Comparison of ENCODE assay signal across 8 cellular contexts in genomic region chr3:195271859-195272243, GRCh38. TPM values are rescaled to one million over a fixed set of nuclear protein-coding genes. Genes with fewer than 3 reads are reported as not detected.
DNase-seq lines count a peak whose midpoint lies in the region; ATAC-seq and TF ChIP-seq lines count a peak whose summit lies in the region.

No MANE protein-coding gene starts in this region.

- TF ChIP-seq CTCF in DND-41 (IDR thresholded peaks at IDR 0.05; ENCODE audit: borderline replicate concordance, extremely low read depth, low read length, poor library complexity, severe bottlenecking) = no peak
- TF ChIP-seq CTCF in OCI-LY7 (conservative IDR thresholded peaks at IDR 0.05; ENCODE audit: low read length) = 0 out of 2 replicates have a peak, but pooled peaks have one; percentile 9
- TF ChIP-seq CTCF in epithelial cell of esophagus (IDR thresholded peaks at IDR 0.05; ENCODE audit: insufficient read depth, low read depth, low read length, missing control alignments) = no peak
- no peak for TF ChIP-seq CTCF in osteocyte (IDR thresholded peaks at IDR 0.05)

- no peaks in the 10 kb centered on the region for H3K9me2 ChIP-seq in OCI-LY7 (ENCODE audit: insufficient read depth, low read length)

- no peaks in the 10 kb centered on the region for H3K9me3 Mint-ChIP-seq in osteocyte (ENCODE audit: unreplicated experiment)

- ATAC-seq in DND-41 (ENCODE audit: insufficient read depth, low read depth) = no peak

- intact Hi-C loops in OCI-LY7 (cut with micrococcal nuclease; ENCODE audit: unreplicated experiment) = loop anchor here (1.0 to 2.0 kb wide), 4 partner anchors 171 to 643 kb away; partner anchors contain the start of gene ACAP2

- H3K36me3 ChIP-seq in DND-41 (ENCODE audit: insufficient read depth, low read length) = peaks cover 3% of the 10 kb centered on the region
- peaks cover 10% of the 10 kb centered on the region; the same call in 1 of the 2 replicates for H3K36me3 ChIP-seq in OCI-LY7 (ENCODE audit: insufficient read depth, low read length)

- H3K4me2 ChIP-seq in DND-41 (ENCODE audit: insufficient read depth, low read length) (peak overlapping the region; percentile 95), OCI-LY7 (ENCODE audit: low read length) (peak overlapping the region; percentile 89)

- H3K27me3 ChIP-seq in DND-41 (ENCODE audit: insufficient read depth, low read length, poor library complexity) = no peaks in the 10 kb centered on the region

- peak overlapping the region; percentile 79 for H3K9ac ChIP-seq in DND-41 (ENCODE audit: low read depth, low read length)

- no peaks in the 10 kb centered on the region for H3K36me3 Mint-ChIP-seq in osteocyte (ENCODE audit: unreplicated experiment)

- BruUV-seq in OCI-LY7 (replicated peaks; lab: Mats Ljungman, UMichigan) = no TSS peak

- DNase-seq in DND-41 (no peak), OCI-LY7 (ENCODE audit: low spot score) (no peak), epithelial cell of esophagus (ENCODE audit: low read depth) (no peak), osteocyte (ENCODE audit: extremely low spot score, unreplicated experiment) (no peak), NCI-H2227 treated with DMSO at 0.1 percent for 48 hours (lab: John Stamatoyannopoulos, UW) (no peak), NCI-H187 (lab: John Stamatoyannopoulos, UW) (no peak), AG20443 (ENCODE audit: low spot score) (no peak)
- no peak for DNase-seq in stimulated activated CD4-positive, alpha-beta T cell treated with anti-CD3 and anti-CD28 coated beads, Interleukin-4, amount 100 ng/mL, for 24 hours

- H2AFZ ChIP-seq in DND-41 (ENCODE audit: low read depth, low read length) (peak overlapping the region; percentile 86), OCI-LY7 (ENCODE audit: low read length) (peak overlapping the region; percentile 91)

- H3K9me3 ChIP-seq in DND-41 (ENCODE audit: insufficient read depth, low read length, severe bottlenecking) (no peaks in the 10 kb centered on the region), OCI-LY7 (ENCODE audit: low read length) (no peaks in the 10 kb centered on the region)

- H3K79me2 ChIP-seq in DND-41 (ENCODE audit: insufficient read depth, low read length) = peaks cover 28% of the 10 kb centered on the region
- peaks cover 19% of the 10 kb centered on the region for H3K79me2 ChIP-seq in OCI-LY7 (ENCODE audit: insufficient read depth, low read depth, low read length)

- H3K27me3 Mint-ChIP-seq in osteocyte (ENCODE audit: unreplicated experiment) = no peaks in the 10 kb centered on the region

- CTCF ChIA-PET in OCI-LY7 (lab: Charles Lee; ENCODE audit: unreplicated experiment) = interaction anchor here (1.0 to 1.9 kb wide), 4 partner anchors 175 to 271 kb away, joined by 4 to 13 read pairs (median 8); partner anchors contain the start of gene PPP1R2

- H3K27ac ChIP-seq in DND-41 (ENCODE audit: low read length) (peak overlapping the region; percentile 79), OCI-LY7 (ENCODE audit: low read depth, low read length, poor library complexity, severe bottlenecking) (peak overlapping the region; percentile 77)

- peak overlapping the region; percentile 71 for H3K27ac Mint-ChIP-seq in osteocyte (ENCODE audit: unreplicated experiment)

- H3K4me3 Mint-ChIP-seq in osteocyte (ENCODE audit: unreplicated experiment) = peak overlapping the region; percentile 84

- peaks cover 20% of the 10 kb centered on the region for H3K4me1 Mint-ChIP-seq in osteocyte (ENCODE audit: unreplicated experiment)

- H3K4me1 ChIP-seq in DND-41 (ENCODE audit: insufficient read depth, low read length) = peaks cover 31% of the 10 kb centered on the region
- peaks cover 24% of the 10 kb centered on the region for H3K4me1 ChIP-seq in OCI-LY7 (ENCODE audit: insufficient read depth, low read length, poor library complexity, severe bottlenecking)

- H3K4me3 ChIP-seq in DND-41 (ENCODE audit: low read depth in 1 of 2, low read length in 2 of 2) (peak overlapping the region; percentile 41 to 98; a peak in 3 of 4 replicates), OCI-LY7 (ENCODE audit: low read depth, low read length, poor library complexity, severe bottlenecking) (peak overlapping the region; percentile 79), epithelial cell of esophagus (ENCODE audit: low read length) (peak overlapping the region; percentile 73)

- H4K20me1 ChIP-seq in DND-41 (ENCODE audit: insufficient read depth, low read length) (peaks cover 30% of the 10 kb centered on the region), OCI-LY7 (ENCODE audit: insufficient read depth, low read length) (peaks cover 9% of the 10 kb centered on the region; the same call in 1 of the 2 replicates)

- POLR2A ChIA-PET in OCI-LY7 (lab: Charles Lee) = interaction anchor here (0.6 to 2.1 kb wide), 10 partner anchors 21 to 279 kb away, joined by 3 to 8 read pairs (median 4); partner anchors contain the start of gene PPP1R2

RNA-seq across cellular contexts. Expression of gene XXYLT1, which starts 0.9 kb away (rescaled TPM):
- 16.2 and 19.6 TPM in 2 replicates for total RNA-seq in OCI-LY7 (2014; rRNA removed; shearing (Covaris generic))
- total RNA-seq in OCI-LY7 (2022) = 17.2 and 19.6 TPM in 2 replicates
- total RNA-seq in osteocyte = 35.1 and 35.8 TPM in 2 replicates
